Comparison of ENCODE assay signal across 11 cellular contexts in the genomic region with DNA sequence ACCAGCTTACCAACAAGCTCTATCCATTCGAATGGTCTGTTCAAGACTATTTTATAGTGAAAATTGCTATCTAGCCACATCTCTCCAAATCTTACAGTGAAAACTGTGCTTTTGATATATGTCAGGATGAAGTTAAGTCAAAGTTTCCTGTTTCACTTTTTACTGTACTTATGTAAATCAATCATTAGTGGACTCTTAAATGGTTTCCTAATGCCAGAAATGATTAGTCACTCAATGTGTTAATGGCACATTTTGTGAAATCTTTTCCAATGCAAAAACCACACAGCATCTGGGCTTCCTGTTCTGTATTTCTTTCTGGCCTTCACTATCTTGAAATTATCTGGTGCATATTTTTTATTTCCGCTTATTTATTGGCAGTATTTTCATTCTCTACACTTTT.
DNase-seq lines count a peak whose midpoint lies in the region; ATAC-seq, FAIRE-seq and TF ChIP-seq lines count a peak whose summit lies in the region.
"Had no signal": no experiment of that assay in that cellular context is flagged by ENCODE, and none has a peak within 500 bp of the region (broad histone marks: within the 10 kb centered on the region; RNA-seq: fewer than 3 reads in every experiment).

No MANE protein-coding gene starts in this region.

- ATAC-seq in GM18511 (IDR thresholded peaks at IDR 0.05; ENCODE audit: unreplicated experiment) (peak; percentile 54), GM12878 (no peak), GM21786 (IDR thresholded peaks at IDR 0.05; ENCODE audit: unreplicated experiment) (no peak)
- ATAC-seq in CD4-positive, alpha-beta T cell (ENCODE audit: poor library complexity): no peak

- H3K4me1 ChIP-seq in GM12878 (ENCODE audit: control insufficient read depth, insufficient read depth, low read length): peaks cover 11% of the 10 kb centered on the region

- RAD21 ChIA-PET in GM12878 (lab: Charles Lee; ENCODE audit: unreplicated experiment): no interaction called here

- no TSS peak for BruUV-seq in GM12878 (replicated peaks; lab: Mats Ljungman, UMichigan)

- TF ChIP-seq CTCF in GM12878 (IDR thresholded peaks at IDR 0.05 in 2 of 3, conservative IDR thresholded peaks at IDR 0.05 in 1 of 3; ENCODE audit: control insufficient read depth in 2 of 3, extremely low read depth in 1 of 3, insufficient read depth in 1 of 3, low read depth in 3 of 3, low read length in 3 of 3): no peak
- no peak for TF ChIP-seq CTCF in osteocyte (IDR thresholded peaks at IDR 0.05)
- no peak for TF ChIP-seq CTCF in CD4-positive, alpha-beta T cell (IDR thresholded peaks at IDR 0.05)

- H3K27ac ChIP-seq in GM12878 (ENCODE audit: control insufficient read depth, insufficient read depth): no peak overlapping the region
- no peak overlapping the region for H3K27ac ChIP-seq in CD4-positive, alpha-beta T cell (ENCODE audit: low read depth, low read length)
- H3K27ac ChIP-seq: breast epithelium had no signal

- no peak overlapping the region for H3K4me3 ChIP-seq in GM12878
- H3K4me3 ChIP-seq: breast epithelium, thyroid gland had no signal

- no peaks in the 10 kb centered on the region for H3K27me3 Mint-ChIP-seq in osteocyte (ENCODE audit: unreplicated experiment)
- peaks cover 10% of the 10 kb centered on the region for H3K27me3 Mint-ChIP-seq in CD4-positive, alpha-beta T cell

- TF ChIP-seq EP300 in GM12878 (IDR thresholded peaks at IDR 0.05; ENCODE audit: borderline replicate concordance in 1 of 2, control insufficient read depth in 1 of 2, low read depth in 2 of 2, low read length in 2 of 2): no peak

- H3K36me3 ChIP-seq in GM12878 (ENCODE audit: control insufficient read depth in 2 of 2, insufficient read depth in 2 of 2, low read length in 1 of 2): no peaks in the 10 kb centered on the region
- H3K36me3 ChIP-seq: breast epithelium, thyroid gland had no signal

- no peak overlapping the region for H2AFZ ChIP-seq in GM12878 (ENCODE audit: control insufficient read depth, low read depth, low read length)

- no peak overlapping the region for H3K9ac ChIP-seq in GM12878 (ENCODE audit: control insufficient read depth, insufficient read depth, low read length)

- intact Hi-C loops in GM12878 (cut with micrococcal nuclease; ENCODE audit: unreplicated experiment): no loop called here
- intact Hi-C loops in CD4-positive, alpha-beta T cell (cut with DNase I, micrococcal nuclease): no loop called here

- no peak for TF ChIP-seq RAD21 in GM12878 (IDR thresholded peaks at IDR 0.05; ENCODE audit: insufficient read depth, low read depth, low read length)

- in situ Hi-C loops in GM12878 (cut with MboI) (no loop called here), ACHN (cut with HindIII; ENCODE audit: low pct_ligation_motif_present, low pct_unique_long_range_greater_than_20kb, low sequenced_read_pairs) (no loop called here)

- no peak for TF ChIP-seq POLR2A in GM12878 (IDR thresholded peaks at IDR 0.05; ENCODE audit: low read depth, low read length)

- no peaks in the 10 kb centered on the region for H3K36me3 Mint-ChIP-seq in osteocyte (ENCODE audit: unreplicated experiment)
- no peaks in the 10 kb centered on the region for H3K36me3 Mint-ChIP-seq in CD4-positive, alpha-beta T cell (ENCODE audit: low read depth)

- peaks cover 71% of the 10 kb centered on the region for H3K4me1 Mint-ChIP-seq in osteocyte (ENCODE audit: unreplicated experiment)
- no peaks in the 10 kb centered on the region for H3K4me1 Mint-ChIP-seq in CD4-positive, alpha-beta T cell (ENCODE audit: low read depth)

- no peaks in the 10 kb centered on the region for H3K9me3 Mint-ChIP-seq in osteocyte (ENCODE audit: unreplicated experiment)
- no peaks in the 10 kb centered on the region for H3K9me3 Mint-ChIP-seq in CD4-positive, alpha-beta T cell

- H3K9me3 ChIP-seq in GM12878 (replicated peaks; ENCODE audit: control insufficient read depth, insufficient read depth, low read length): no peaks in the 10 kb centered on the region; the same call in 2 of the 3 replicates
- H3K9me3 ChIP-seq in CD4-positive, alpha-beta T cell (ENCODE audit: control insufficient read depth, low read length): no peaks in the 10 kb centered on the region
- H3K9me3 ChIP-seq: breast epithelium, thyroid gland had no signal

- no peaks in the 10 kb centered on the region for H3K79me2 ChIP-seq in GM12878 (ENCODE audit: control insufficient read depth, insufficient read depth, low read length)

- DNase-seq in LHCN-M2 (ENCODE audit: low read depth): peak; percentile 55
- DNase-seq in GM12878 (ENCODE audit: low read depth, low spot score): no peak
- DNase-seq in osteocyte (ENCODE audit: extremely low spot score, unreplicated experiment): no peak
- DNase-seq in ACHN: no peak
- DNase-seq in CD4-positive, alpha-beta T cell: no peak
- DNase-seq in NCI-H510A (lab: John Stamatoyannopoulos, UW): no peak
- DNase-seq: stimulated activated CD4-positive, alpha-beta T cell treated with anti-CD3 and anti-CD28 coated beads, Interleukin-2, amount 100 ng/mL, for 48 hours had no signal

- H3K4me3 Mint-ChIP-seq in osteocyte (ENCODE audit: unreplicated experiment): no peak overlapping the region
- H3K4me3 Mint-ChIP-seq in CD4-positive, alpha-beta T cell: no peak overlapping the region

- POLR2A ChIA-PET in GM12878 (lab: Charles Lee): interaction anchor here (0.7 kb wide), 1 partner anchor 376 kb away, joined by 4 read pairs; no protein-coding TSS in a partner anchor
- POLR2A ChIA-PET in CD4-positive, alpha-beta T cell (lab: Charles Lee): no interaction called here

- FAIRE-seq in GM12878 (lab: Jason Lieb, UNC): no peak

- SMC1A ChIA-PET in GM12878 (lab: Charles Lee; ENCODE audit: uncharacterized antibody, unreplicated experiment): no interaction called here

- WGBS in GM12878 (ENCODE audit: insufficient coverage, insufficient replicate concordance, low lambda C conversion rate, missing lambda C conversion rate): 2% methylated on average over 2 of the region's 2 CpGs

- peak overlapping the region; percentile 67 for H3K27ac Mint-ChIP-seq in osteocyte (ENCODE audit: unreplicated experiment)
- H3K27ac Mint-ChIP-seq in CD4-positive, alpha-beta T cell: no peak overlapping the region

- CTCF ChIA-PET in GM12878 (lab: Yijun Ruan, JAX): interaction anchor here (0.8 kb wide), 1 partner anchor 9 kb away, joined by 4 read pairs; no protein-coding TSS in a partner anchor
- CTCF ChIA-PET in CD4-positive, alpha-beta T cell (lab: Charles Lee): no interaction called here

- H3K4me2 ChIP-seq in GM12878 (ENCODE audit: control insufficient read depth, insufficient read depth): no peak overlapping the region

- H3K27me3 ChIP-seq in GM12878 (replicated peaks in 1 of 2; ENCODE audit: control insufficient read depth in 2 of 2, insufficient read depth in 2 of 2, low read length in 1 of 2): peaks cover 1 to 11% of the 10 kb centered on the region in 2 experiments
- H3K27me3 ChIP-seq in CD4-positive, alpha-beta T cell (ENCODE audit: control insufficient read depth, insufficient read depth, low read length): no peaks in the 10 kb centered on the region
- H3K27me3 ChIP-seq: breast epithelium, thyroid gland had no signal

- no peaks in the 10 kb centered on the region for H4K20me1 ChIP-seq in GM12878 (ENCODE audit: control insufficient read depth, insufficient read depth)

TF ChIP-seq in GM12878, 131 proteins besides CTCF, POLR2A, EP300 and RAD21:
- TF ChIP-seq SMARCA5 (IDR thresholded peaks at IDR 0.05): no peak
- TF ChIP-seq RUNX3 (IDR thresholded peaks at IDR 0.05; ENCODE audit: low read length): peak; percentile 33; the same call in 1 of the 2 replicates
TF ChIP-seq in GM12878: peak in this region for 1.
